ENCODE assay signal across 8 cellular contexts in genomic region chr7:44489955-44490350, GRCh38. TPM values are rescaled to one million over a fixed set of nuclear protein-coding genes. Genes with fewer than 3 reads are reported as not detected.
DNase-seq lines count a peak whose midpoint lies in the region; ATAC-seq and TF ChIP-seq lines count a peak whose summit lies in the region.

No MANE protein-coding gene starts in this region.

- H3K36me3 ChIP-seq in Karpas-422 (ENCODE audit: insufficient read depth, low read length) (peaks cover 12% of the 10 kb centered on the region), parathyroid adenoma (ENCODE audit: control insufficient read depth, insufficient read depth, low read length) (no peaks in the 10 kb centered on the region)

- H3K4me3 ChIP-seq in Karpas-422 (ENCODE audit: low read length), result peak overlapping the region; percentile 99
- H3K4me3 ChIP-seq in fibroblast of the aortic adventitia (ENCODE audit: low read depth, low read length), result peak overlapping the region; percentile 89
- peak overlapping the region; percentile 96 for H3K4me3 ChIP-seq in parathyroid adenoma (ENCODE audit: low read depth, low read length)

- H3K79me2 ChIP-seq in Karpas-422 (ENCODE audit: low read length) (peaks cover 54% of the 10 kb centered on the region), parathyroid adenoma (peaks cover 31% of the 10 kb centered on the region)

- H3K4me2 ChIP-seq in Karpas-422 (ENCODE audit: low read depth, low read length, poor library complexity, severe bottlenecking), result peak overlapping the region; percentile 69
- H3K4me2 ChIP-seq in parathyroid adenoma (ENCODE audit: low read length), result peak overlapping the region; percentile 89

- H3K9me3 ChIP-seq in Karpas-422 (ENCODE audit: low read length), result no peaks in the 10 kb centered on the region
- H3K9me3 ChIP-seq in parathyroid adenoma (ENCODE audit: control insufficient read depth, low read length), result no peaks in the 10 kb centered on the region

- H3K27me3 ChIP-seq in Karpas-422 (ENCODE audit: low read length) (no peaks in the 10 kb centered on the region), parathyroid adenoma (ENCODE audit: control insufficient read depth, insufficient read depth, low read length) (no peaks in the 10 kb centered on the region)

- DNase-seq in DMS53 (lab: John Stamatoyannopoulos, UW) (peak; percentile 68), DMS53 treated with DMSO at 0.1 percent for 48 hours (lab: John Stamatoyannopoulos, UW; ENCODE audit: unreplicated experiment) (no peak), Karpas-422 (peak; percentile 69), fibroblast of the aortic adventitia (ENCODE audit: low read depth) (peak; percentile 41), SHP77 (lab: John Stamatoyannopoulos, UW) (no peak)
- DNase-seq in activated CD8-positive, alpha-beta memory T cell treated with anti-CD3 and anti-CD28 coated beads, Interleukin-2, amount 50 U/mL, for 4 hours, result peak; percentile 38

- H3K4me1 ChIP-seq in Karpas-422 (ENCODE audit: low read length) (peaks cover 21% of the 10 kb centered on the region), parathyroid adenoma (peaks cover 20% of the 10 kb centered on the region)

- no peaks in the 10 kb centered on the region for H4K20me1 ChIP-seq in Karpas-422 (ENCODE audit: insufficient read depth, low read depth, low read length)

- H2AFZ ChIP-seq in Karpas-422 (ENCODE audit: low read length), result peak overlapping the region; percentile 72; the same call in 1 of the 2 replicates
- peak overlapping the region; percentile 87 for H2AFZ ChIP-seq in parathyroid adenoma

- no peaks in the 10 kb centered on the region for H3K9me2 ChIP-seq in Karpas-422 (replicated peaks; ENCODE audit: insufficient read depth, low read length)

- TF ChIP-seq CTCF in fibroblast of the aortic adventitia (IDR thresholded peaks at IDR 0.05; ENCODE audit: insufficient read depth, low read length) (no peak), parathyroid adenoma (IDR thresholded peaks at IDR 0.05) (no peak)

- H3K27ac ChIP-seq in Karpas-422 (ENCODE audit: low read length) (peak overlapping the region; percentile 79), parathyroid adenoma (peak overlapping the region; percentile 95)

- ATAC-seq in GM21737 (IDR thresholded peaks at IDR 0.05; ENCODE audit: unreplicated experiment), result peak; percentile 24

- H3K9ac ChIP-seq in Karpas-422 (ENCODE audit: low read length) (peak overlapping the region; percentile 94), parathyroid adenoma (peak overlapping the region; percentile 67)

RNA-seq across cellular contexts. Expression of gene NUDCD3, which starts 0.5 kb away (rescaled TPM):
- 56.1 and 84.1 TPM in 2 replicates for total RNA-seq in Karpas-422 (2014; rRNA removed; shearing (Covaris generic); ENCODE audit: low replicate concordance)
- 47.1 and 122 TPM in 2 replicates for total RNA-seq in fibroblast of the aortic adventitia (ENCODE audit: low replicate concordance)

RNA-seq across cellular contexts. Expression of gene NPC1L1, which starts 51.2 kb away (rescaled TPM):
- total RNA-seq in Karpas-422 (2014; rRNA removed; shearing (Covaris generic); ENCODE audit: low replicate concordance), result not detected in 2 replicates
- total RNA-seq in fibroblast of the aortic adventitia (ENCODE audit: low replicate concordance), result under 0.01 TPM in 1 of 2 replicates, not detected in the other

Comparison
In these comparisons a context has a peak if more than half of its experiments do, and no peak if none do; other contexts are left out.
1. DNase-seq: peak in DMS53 (single experiment), Karpas-422 (single experiment), activated CD8-positive, alpha-beta memory T cell treated with anti-CD3 and anti-CD28 coated beads, Interleukin-2, amount 50 U/mL, for 4 hours (single experiment) and fibroblast of the aortic adventitia (single experiment); none in DMS53 treated with DMSO at 0.1 percent for 48 hours (single experiment) and SHP77 (0 of 2).
2. Peak in every context shown above with its lines, with median percentiles within 50 percentile points of each other: H3K4me3 ChIP-seq.